In genomic region chr1:10032287-10032589, GRCh38 we compare ENCODE assay signal across 8 cellular contexts. TPM values are rescaled to one million over a fixed set of nuclear protein-coding genes. Genes with fewer than 3 reads are reported as not detected.
A peak's percentile ranks its signal among the peaks of the same experiment; 100 is the strongest.
DNase-seq lines count a peak whose midpoint lies in the region; ATAC-seq and TF ChIP-seq lines count a peak whose summit lies in the region.

No MANE protein-coding gene starts in this region.

- peak overlapping the region; percentile 59 for H3K4me3 Mint-ChIP-seq in activated CD4-positive, alpha-beta T cell treated with anti-CD3 and anti-CD28 coated beads for 36 hours
- peak overlapping the region; percentile 62 for H3K4me3 Mint-ChIP-seq in activated naive CD8-positive, alpha-beta T cell

- no peak for DNase-seq in activated CD4-positive, alpha-beta T cell treated with anti-CD3 and anti-CD28 coated beads for 36 hours
- DNase-seq in activated CD4-positive, alpha-beta T cell treated with anti-CD3 and anti-CD28 coated beads, Interleukin-2, amount 50 U/mL, for 1 hour: no peak
- DNase-seq in kidney epithelial cell (ENCODE audit: low read depth) (no peak), suprapubic skin (ENCODE audit: low spot score in 2 of 2) (no peak), putamen (ENCODE audit: low spot score) (no peak), MV-4-11 (lab: John Stamatoyannopoulos, UW) (no peak)

- H3K27me3 ChIP-seq in kidney epithelial cell (ENCODE audit: control insufficient read depth, insufficient read depth, low read length): no peaks in the 10 kb centered on the region
- no peaks in the 10 kb centered on the region for H3K27me3 ChIP-seq in suprapubic skin

- TF ChIP-seq EP300 in suprapubic skin (IDR thresholded peaks at IDR 0.05): no peak

- TF ChIP-seq CTCF in kidney epithelial cell (IDR thresholded peaks at IDR 0.05; ENCODE audit: insufficient read depth, low read length, poor library complexity, severe bottlenecking) (no peak), suprapubic skin (IDR thresholded peaks at IDR 0.05) (no peak)

- ATAC-seq in activated CD4-positive, alpha-beta T cell treated with anti-CD3 and anti-CD28 coated beads for 36 hours: no peak
- no peak for ATAC-seq in HG03280 (IDR thresholded peaks at IDR 0.05; ENCODE audit: unreplicated experiment)

- no peaks in the 10 kb centered on the region for H3K9me3 Mint-ChIP-seq in activated CD4-positive, alpha-beta T cell treated with anti-CD3 and anti-CD28 coated beads for 36 hours (ENCODE audit: low read depth)
- H3K9me3 Mint-ChIP-seq in activated naive CD8-positive, alpha-beta T cell (ENCODE audit: low read depth): no peaks in the 10 kb centered on the region

- TF ChIP-seq POLR2A in suprapubic skin (IDR thresholded peaks at IDR 0.05): no peak

- POLR2A ChIA-PET in activated CD4-positive, alpha-beta T cell treated with anti-CD3 and anti-CD28 coated beads for 36 hours (lab: Charles Lee): interaction anchor here (0.5 kb wide), 2 partner anchors 149 to 532 kb away, joined by 4 read pairs; no protein-coding TSS in a partner anchor

- under 1% methylated on average over 13 of the region's 13 CpGs for WGBS in suprapubic skin

- peak overlapping the region; percentile 74 for H3K27ac Mint-ChIP-seq in activated CD4-positive, alpha-beta T cell treated with anti-CD3 and anti-CD28 coated beads for 36 hours
- peak overlapping the region; percentile 61 for H3K27ac Mint-ChIP-seq in activated naive CD8-positive, alpha-beta T cell

- no peak overlapping the region for H3K27ac ChIP-seq in suprapubic skin

- intact Hi-C loops in activated CD4-positive, alpha-beta T cell treated with anti-CD3 and anti-CD28 coated beads for 36 hours (cut with DNase I, micrococcal nuclease): loop anchor here (1.0 to 5.0 kb wide), 21 partner anchors 82 to 1231 kb away; partner anchors contain the start of genes CTNNBIP1 (in 2 of the 2), LZIC (in 2 of the 2), NMNAT1 (in 2 of the 2) and CENPS (in 1 of the 2)

- H3K4me1 Mint-ChIP-seq in activated CD4-positive, alpha-beta T cell treated with anti-CD3 and anti-CD28 coated beads for 36 hours: peaks cover 24% of the 10 kb centered on the region
- peaks cover 26% of the 10 kb centered on the region for H3K4me1 Mint-ChIP-seq in activated naive CD8-positive, alpha-beta T cell (ENCODE audit: low read depth)

- H3K4me3 ChIP-seq in kidney epithelial cell (ENCODE audit: low read depth, low read length) (peak overlapping the region; percentile 5), suprapubic skin (peak overlapping the region; percentile 81)

- peaks cover 27% of the 10 kb centered on the region for H3K4me1 ChIP-seq in suprapubic skin

- CTCF ChIA-PET in activated CD4-positive, alpha-beta T cell treated with anti-CD3 and anti-CD28 coated beads for 36 hours (lab: Charles Lee): interaction anchor here (0.6 kb wide), 1 partner anchor 89 kb away, joined by 3 read pairs; the partner anchor contains the start of genes LZIC and NMNAT1

- H3K36me3 ChIP-seq in kidney epithelial cell (ENCODE audit: control insufficient read depth, insufficient read depth, low read length): no peaks in the 10 kb centered on the region
- peaks cover 3% of the 10 kb centered on the region for H3K36me3 ChIP-seq in suprapubic skin

- peaks cover 2% of the 10 kb centered on the region for H3K36me3 Mint-ChIP-seq in activated CD4-positive, alpha-beta T cell treated with anti-CD3 and anti-CD28 coated beads for 36 hours (ENCODE audit: low read depth)
- peaks cover 3% of the 10 kb centered on the region for H3K36me3 Mint-ChIP-seq in activated naive CD8-positive, alpha-beta T cell

- H3K27me3 Mint-ChIP-seq in activated CD4-positive, alpha-beta T cell treated with anti-CD3 and anti-CD28 coated beads for 36 hours: no peaks in the 10 kb centered on the region
- no peaks in the 10 kb centered on the region for H3K27me3 Mint-ChIP-seq in activated naive CD8-positive, alpha-beta T cell

- no peaks in the 10 kb centered on the region for H3K9me3 ChIP-seq in suprapubic skin

RNA-seq across cellular contexts. Expression of gene UBE4B, which starts 0.5 kb away (rescaled TPM):
- 10 to 100 TPM; 26.1 to 31.8 TPM for total RNA-seq in activated CD4-positive, alpha-beta T cell treated with anti-CD3 and anti-CD28 coated beads for 36 hours
- 45.0 and 47.1 TPM in 2 replicates for total RNA-seq in kidney epithelial cell
- 100 to 1,000 TPM in 2 of 4 donors, 10 to 100 TPM in 2; 65.6 to 145 (median 96.5) TPM for total RNA-seq in suprapubic skin

RNA-seq across cellular contexts. Expression of gene RBP7, which starts 35.2 kb away (rescaled TPM):
- total RNA-seq in activated CD4-positive, alpha-beta T cell treated with anti-CD3 and anti-CD28 coated beads for 36 hours: not detected
- total RNA-seq in kidney epithelial cell: 11.1 and 14.8 TPM in 2 replicates
- total RNA-seq in suprapubic skin: 10 to 100 TPM; 13.0 to 34.0 (median 21.1) TPM

Comparison
In these comparisons a context has a peak if more than half of its experiments do, and no peak if none do; other contexts are left out.
1. RNA of gene RBP7, which starts 35.2 kb away (total RNA-seq): 13.0 to 34.0 TPM in suprapubic skin and 11.1 to 14.8 TPM in kidney epithelial cell; not detected in activated CD4-positive, alpha-beta T cell treated with anti-CD3 and anti-CD28 coated beads for 36 hours; every median in the first group is over 10 times any median in the second.